Comparison of ENCODE assay signal across 31 cellular contexts in the genomic region with DNA sequence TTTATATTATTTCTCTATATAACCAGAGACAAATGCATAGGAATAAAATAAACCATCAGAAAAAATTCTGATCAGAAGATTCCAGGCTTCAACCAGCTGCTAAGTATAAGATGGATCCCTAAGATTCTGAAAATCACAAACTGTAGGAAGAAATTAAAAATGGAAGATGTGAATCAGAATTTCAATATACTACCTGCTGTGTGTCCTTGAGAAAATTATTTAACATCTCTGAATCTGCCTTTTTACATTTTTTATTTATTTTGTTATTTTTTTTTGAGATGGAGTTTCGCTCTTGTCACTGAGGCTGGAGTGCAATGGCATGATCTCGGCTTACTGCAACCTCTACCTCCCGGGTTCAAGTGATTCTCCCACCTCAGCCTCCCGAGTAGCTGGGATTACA.
"Had no signal": no experiment of that assay in that cellular context is flagged by ENCODE, and none has a peak within 500 bp of the region (broad histone marks: within the 10 kb centered on the region; RNA-seq: fewer than 3 reads in every experiment).

No MANE protein-coding gene starts in this region.

- H3K9me3 ChIP-seq: MG63 had no signal

- H3K36me3 ChIP-seq: MG63 had no signal

- H3K27me3 ChIP-seq: MG63 had no signal

- DNase-seq: Karpas-422, MG63, MM.1S, NCI-H1048, NCI-H1092, NCI-H1092 treated with DMSO at 0.1 percent for 48 hours, NCI-H1105, NCI-H1105 treated with DMSO at 0.1 percent for 48 hours, NCI-H1417 treated with DMSO at 0.1 percent for 48 hours, NCI-H1436, NCI-H1436 treated with DMSO at 0.1 percent for 48 hours, NCI-H146, NCI-H1694, NCI-H1694 treated with DMSO at 0.1 percent for 48 hours, NCI-H187, NCI-H187 treated with DMSO at 0.1 percent for 48 hours, NCI-H1930, NCI-H2029, NCI-H2029 treated with DMSO at 0.1 percent for 48 hours, NCI-H2081 treated with DMSO at 0.1 percent for 48 hours, NCI-H2107, NCI-H2171, NCI-H2171 treated with DMSO at 0.1 percent for 48 hours, NCI-H2227 treated with DMSO at 0.1 percent for 48 hours, NCI-H226, NCI-H345, NCI-H446, NCI-H446 treated with DMSO at 0.1 percent for 48 hours, NCI-H510A, NCI-H510A treated with DMSO at 0.1 percent for 48 hours had no signal

- H3K4me2 ChIP-seq: KMS-11 had no signal

- H3K9ac ChIP-seq: KMS-11 had no signal

- H3K27ac ChIP-seq: KMS-11 had no signal

- H3K4me3 ChIP-seq: MG63 had no signal
